ENCODE assay signal across 4 cellular contexts in the genomic region with DNA sequence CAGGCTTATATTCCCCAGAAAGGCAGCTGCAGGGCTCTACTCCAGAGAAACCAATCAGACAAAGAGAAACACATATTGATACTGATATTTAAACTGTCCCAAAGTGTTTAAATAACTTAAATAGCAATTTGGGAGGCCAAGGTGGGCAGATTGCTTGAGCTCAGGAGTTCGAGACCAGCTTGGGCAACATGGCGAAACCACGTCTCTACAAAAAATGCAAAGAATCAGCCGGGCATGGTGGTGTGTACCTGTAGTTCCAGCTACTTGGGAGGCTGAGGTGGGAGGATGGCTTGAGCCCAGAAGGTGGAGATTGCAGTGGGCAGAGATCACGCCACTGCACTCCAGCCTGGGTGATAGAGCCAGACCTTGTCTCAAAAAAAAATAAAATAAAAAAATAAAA.
A peak's percentile ranks its signal among the peaks of the same experiment; 100 is the strongest.
DNase-seq lines count a peak whose midpoint lies in the region; ATAC-seq and TF ChIP-seq lines count a peak whose summit lies in the region.
"Not testable (repeated sequence)": the region's sequence is repeated elsewhere in the genome, so short reads cannot be mapped to it uniquely, and the experiment has no call there.

No MANE protein-coding gene starts in this region.

- not testable (repeated sequence) for H4K20me1 ChIP-seq in GM23338 (replicated peaks; ENCODE audit: insufficient read depth)

- not testable (repeated sequence) for DNase-seq in GM23338 (ENCODE audit: low spot score); endodermal cell; testis
- peak; percentile 61 to 73 for DNase-seq in trophoblast cell

- H3K9ac ChIP-seq in endodermal cell (ENCODE audit: extremely low read depth, low read length, poor library complexity, severe bottlenecking); trophoblast cell (ENCODE audit: low read length): not testable (repeated sequence)

- H3K9me2 ChIP-seq in GM23338 (ENCODE audit: insufficient read depth), result not testable (repeated sequence)

- H3K4me3 ChIP-seq in GM23338; endodermal cell (ENCODE audit: low read length); trophoblast cell (ENCODE audit: low read depth, low read length); testis: not testable (repeated sequence)

- H3K36me3 Mint-ChIP-seq in GM23338 (ENCODE audit: low read depth) (peaks cover 16% of the 10 kb centered on the region), endodermal cell (ENCODE audit: low read depth) (peaks cover 24% of the 10 kb centered on the region)

- not testable (repeated sequence) for H3K4ac ChIP-seq in trophoblast cell (ENCODE audit: low read depth, low read length)

- H3K4me1 ChIP-seq in GM23338 (ENCODE audit: insufficient read depth); endodermal cell (ENCODE audit: control insufficient read depth, insufficient read depth, low read length); trophoblast cell (ENCODE audit: control insufficient read depth in 1 of 2, insufficient read depth in 2 of 2, low read length in 2 of 2); testis: not testable (repeated sequence)

- not testable (repeated sequence) for TF ChIP-seq POLR2A in testis (IDR thresholded peaks at IDR 0.05)

- intact Hi-C loops in testis (cut with DNase I; ENCODE audit: low total_unique reads), result not testable (repeated sequence)

- not testable (repeated sequence) for H4K12ac ChIP-seq in trophoblast cell (ENCODE audit: low read depth, low read length)

- not testable (repeated sequence) for H3K4me3 Mint-ChIP-seq in GM23338, endodermal cell

- 98% methylated on average over 4 to 5 of the region's 5 CpGs for WGBS in endodermal cell (ENCODE audit: insufficient coverage in 1 of 2, insufficient read length in 1 of 2), 2 experiments
- no CpG with 5 or more reads among the region's 5 CpGs for WGBS in trophoblast cell (ENCODE audit: extremely low coverage, insufficient coverage, insufficient read length)
- WGBS in testis, 2 donors, result 72 to 84% methylated on average over 5 of the region's 5 CpGs

- H3K23ac ChIP-seq in trophoblast cell (ENCODE audit: low read length), result not testable (repeated sequence)

- not testable (repeated sequence) for H3F3A ChIP-seq in GM23338 (replicated peaks; ENCODE audit: low read depth)

- H3K27ac Mint-ChIP-seq in GM23338 (peak overlapping the region; percentile 33; the same call in 1 of the 2 replicates), endodermal cell (peak overlapping the region; percentile 11)

- not testable (repeated sequence) for H3K36me3 ChIP-seq in GM23338 (ENCODE audit: insufficient read depth); trophoblast cell (ENCODE audit: control insufficient read depth in 1 of 2, insufficient read depth in 2 of 2, low read length in 2 of 2); testis (ENCODE audit: low read depth, missing control alignments)
- H3K36me3 ChIP-seq in endodermal cell (ENCODE audit: control insufficient read depth, insufficient read depth, low read length), result peaks cover 20% of the 10 kb centered on the region

- H3K27ac ChIP-seq in GM23338 (ENCODE audit: low read depth); endodermal cell (ENCODE audit: low read depth, low read length); trophoblast cell (ENCODE audit: low read depth, low read length): not testable (repeated sequence)
- peak overlapping the region; percentile 37 to 59 for H3K27ac ChIP-seq in testis

- not testable (repeated sequence) for H2BK5ac ChIP-seq in trophoblast cell (ENCODE audit: low read depth, low read length, poor library complexity)

- not testable (repeated sequence) for H3K79me1 ChIP-seq in trophoblast cell (ENCODE audit: low read length)

- not testable (repeated sequence) for H3K18ac ChIP-seq in trophoblast cell (ENCODE audit: low read length)

- not testable (repeated sequence) for H2AFZ ChIP-seq in GM23338; trophoblast cell (ENCODE audit: insufficient read depth, low read length, poor library complexity)

- H3K27me3 ChIP-seq in GM23338 (ENCODE audit: insufficient read depth); endodermal cell (ENCODE audit: control insufficient read depth, insufficient read depth, low read length, poor library complexity, severe bottlenecking); trophoblast cell (ENCODE audit: insufficient read depth, low read length); testis: not testable (repeated sequence)

- H3K9me3 ChIP-seq in endodermal cell (ENCODE audit: control insufficient read depth, low read length); trophoblast cell (ENCODE audit: insufficient read depth, low read depth, low read length); testis: not testable (repeated sequence)

- not testable (repeated sequence) for H3K4me2 ChIP-seq in GM23338; trophoblast cell (ENCODE audit: low read length)

- H3K4me1 Mint-ChIP-seq in GM23338, endodermal cell: not testable (repeated sequence)

- not testable (repeated sequence) for H4K8ac ChIP-seq in trophoblast cell (ENCODE audit: low read depth, low read length)

- not testable (repeated sequence) for ATAC-seq in GM23338

- not testable (repeated sequence) for H4K91ac ChIP-seq in trophoblast cell (ENCODE audit: low read depth, low read length)

- not testable (repeated sequence) for TF ChIP-seq CTCF in GM23338 (conservative IDR thresholded peaks at IDR 0.05; ENCODE audit: low read depth in 2 of 2); endodermal cell (conservative IDR thresholded peaks at IDR 0.05); testis (IDR thresholded peaks at IDR 0.05)

- not testable (repeated sequence) for H2BK12ac ChIP-seq in trophoblast cell (ENCODE audit: low read length)

- H3K27me3 Mint-ChIP-seq in GM23338 (ENCODE audit: insufficient read depth, low read depth, poor library complexity); endodermal cell (ENCODE audit: insufficient read depth): not testable (repeated sequence)

- not testable (repeated sequence) for H2BK120ac ChIP-seq in trophoblast cell (ENCODE audit: insufficient read depth, low read length, poor library complexity)

- H2AK5ac ChIP-seq in trophoblast cell (ENCODE audit: low read length), result not testable (repeated sequence)

- not testable (repeated sequence) for H3K14ac ChIP-seq in trophoblast cell (ENCODE audit: low read length)

- H3K9me3 Mint-ChIP-seq in GM23338, endodermal cell: not testable (repeated sequence)

- not testable (repeated sequence) for H3K79me2 ChIP-seq in GM23338 (replicated peaks; ENCODE audit: insufficient read depth); trophoblast cell (ENCODE audit: control insufficient read depth, insufficient read depth, low read length, poor library complexity)
